Comparison of ENCODE assay signal across 27 cellular contexts in genomic region chrX:103535206-103535605, GRCh38. TPM values are rescaled to one million over a fixed set of nuclear protein-coding genes. Genes with fewer than 3 reads are reported as not detected.
"Had no signal": no experiment of that assay in that cellular context is flagged by ENCODE, and none has a peak within 500 bp of the region (broad histone marks: within the 10 kb centered on the region; RNA-seq: fewer than 3 reads in every experiment).

No MANE protein-coding gene starts in this region.

- H3K36me3 Mint-ChIP-seq: activated naive CD4-positive, alpha-beta T cell treated with anti-CD3 and anti-CD28 coated beads, Interleukin-2, amount 50 U/mL, for 72 hours; natural killer cell; neural progenitor cell had no signal

- H3K4me3 ChIP-seq: heart right ventricle, lung, neural progenitor cell, right lobe of liver, skin epidermis, upper lobe of left lung had no signal

- H3K9me3 Mint-ChIP-seq: activated naive CD4-positive, alpha-beta T cell treated with anti-CD3 and anti-CD28 coated beads, Interleukin-2, amount 50 U/mL, for 72 hours; activated T-cell treated with anti-CD3 and anti-CD28 coated beads, Interleukin-2, amount 50 U/mL, for 72 hours; effector memory CD8-positive, alpha-beta T cell; natural killer cell; neural progenitor cell had no signal

- ATAC-seq: activated naive CD4-positive, alpha-beta T cell treated with anti-CD3 and anti-CD28 coated beads, Interleukin-2, amount 50 U/mL, for 72 hours; activated T-cell treated with anti-CD3 and anti-CD28 coated beads, Interleukin-2, amount 50 U/mL, for 72 hours; effector memory CD8-positive, alpha-beta T cell; heart right ventricle; left lobe of liver; natural killer cell; right lobe of liver; stimulated activated naive CD8-positive, alpha-beta T cell treated with anti-CD3 and anti-CD28 coated beads, Interleukin-15, Interleukin-2, amounts not matched to agents 100 U/mL and 50 U/mL, for 24 hours had no signal

- H3K4me3 Mint-ChIP-seq: activated T-cell treated with anti-CD3 and anti-CD28 coated beads, Interleukin-2, amount 50 U/mL, for 72 hours; effector memory CD8-positive, alpha-beta T cell; natural killer cell; neural progenitor cell had no signal

- H3K27me3 ChIP-seq: brain microvascular endothelial cell, right lobe of liver, upper lobe of left lung had no signal

- H3K4me1 ChIP-seq: heart right ventricle, neural progenitor cell, right lobe of liver, upper lobe of left lung had no signal

- H3K27ac ChIP-seq: brain microvascular endothelial cell, heart right ventricle, neural progenitor cell, right lobe of liver, skin epidermis had no signal

- DNase-seq: activated CD4-positive, alpha-beta T cell treated with anti-CD3 and anti-CD28 coated beads for 4 hours; activated CD4-positive, alpha-beta T cell treated with anti-CD3 and anti-CD28 coated beads, Interleukin-2, amount 50 U/mL, for 4 hours; activated CD4-positive, CD25-positive, alpha-beta regulatory T cell; activated naive CD4-positive, alpha-beta T cell; activated T-cell treated with anti-CD3 and anti-CD28 coated beads for 4 hours; activated T-cell treated with anti-CD3 and anti-CD28 coated beads, Interleukin-2, amount 50 U/mL, for 72 hours; brain microvascular endothelial cell; cortex of kidney; effector memory CD8-positive, alpha-beta T cell; erythroblast; foreskin fibroblast; heart right ventricle; kidney glomerular epithelial cell; mesendoderm; natural killer cell; posterior cingulate gyrus; right lobe of liver; stimulated activated CD4-positive, alpha-beta T cell treated with anti-CD3 and anti-CD28 coated beads, Interleukin-12 subunit alpha, Interleukin-12 subunit beta, amount 100 ng/mL, for 4 hours; stimulated activated CD4-positive, alpha-beta T cell treated with anti-CD3 and anti-CD28 coated beads, Interleukin-4, amount 100 ng/mL, for 1 hour; stimulated activated naive CD8-positive, alpha-beta T cell treated with anti-CD3 and anti-CD28 coated beads, Interleukin-15, Interleukin-2, amounts not matched to agents 100 U/mL and 50 U/mL, for 24 hours; upper lobe of left lung had no signal

- H3K9me3 ChIP-seq: heart right ventricle, right lobe of liver, upper lobe of left lung had no signal

- H3K27ac Mint-ChIP-seq: activated naive CD4-positive, alpha-beta T cell treated with anti-CD3 and anti-CD28 coated beads, Interleukin-2, amount 50 U/mL, for 72 hours; activated T-cell treated with anti-CD3 and anti-CD28 coated beads, Interleukin-2, amount 50 U/mL, for 72 hours; effector memory CD8-positive, alpha-beta T cell; natural killer cell; neural progenitor cell had no signal

- H3K36me3 ChIP-seq: brain microvascular endothelial cell, heart right ventricle, neural progenitor cell, right lobe of liver, upper lobe of left lung had no signal

RNA-seq across cellular contexts. Expression of gene RAB40A, which starts 15.9 kb away (rescaled TPM):
- total RNA-seq: mononuclear cell, natural killer cell had no signal
